In the genomic region with DNA sequence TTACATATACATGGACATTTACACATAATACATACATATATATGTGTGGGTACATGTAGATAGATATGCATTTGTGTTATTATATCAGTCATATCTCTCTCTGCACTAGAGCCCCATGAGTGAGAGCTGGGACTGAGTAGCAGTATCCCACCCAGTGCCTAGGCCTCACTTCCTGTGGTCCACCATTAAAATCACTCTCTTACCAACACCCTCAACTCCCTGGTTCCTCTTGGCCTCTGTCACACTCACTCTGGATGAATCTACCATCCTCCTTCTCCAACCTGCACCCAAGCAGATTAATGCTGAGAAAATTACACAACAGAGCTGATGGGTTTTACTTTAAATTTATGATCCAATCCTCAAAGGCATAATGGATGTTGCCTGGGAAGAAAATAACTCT, we compare ENCODE assay signal across 8 cellular contexts.
"Had no signal": no experiment of that assay in that cellular context is flagged by ENCODE, and none has a peak within 500 bp of the region (broad histone marks: within the 10 kb centered on the region; RNA-seq: fewer than 3 reads in every experiment).

No MANE protein-coding gene starts in this region.

- H3K27ac ChIP-seq: GM23248, HL-60 had no signal

- H3K4me3 ChIP-seq: GM23248 had no signal

- H2AFZ ChIP-seq: GM23248 had no signal

- ATAC-seq: HepG2 had no signal

- H3K9ac ChIP-seq: GM23248 had no signal

- DNase-seq: GM23248, GOT3, H9, HCEC 1CT, KG1 had no signal

- FAIRE-seq: H54, HepG2 had no signal
